ENCODE assay signal across 14 cellular contexts in genomic region chr21:45517249-45518065, GRCh38. TPM values are rescaled to one million over a fixed set of nuclear protein-coding genes. Genes with fewer than 3 reads are reported as not detected.
DNase-seq lines count a peak whose midpoint lies in the region; ATAC-seq and TF ChIP-seq lines count a peak whose summit lies in the region.
"Had no signal": no experiment of that assay in that cellular context is flagged by ENCODE, and none has a peak within 500 bp of the region (broad histone marks: within the 10 kb centered on the region; RNA-seq: fewer than 3 reads in every experiment).

No MANE protein-coding gene starts in this region.

- no peak overlapping the region for H3K27ac ChIP-seq in RWPE2 (ENCODE audit: poor library complexity, severe bottlenecking)

- TF ChIP-seq CTCF in RWPE2 (IDR thresholded peaks at IDR 0.05; ENCODE audit: poor library complexity, severe bottlenecking) = no peak
- TF ChIP-seq CTCF in epithelial cell of esophagus (IDR thresholded peaks at IDR 0.05; ENCODE audit: insufficient read depth, low read depth, low read length, missing control alignments) = no peak

- H3K27me3 ChIP-seq in RWPE2 (ENCODE audit: insufficient read depth, poor library complexity, severe bottlenecking) = no peaks in the 10 kb centered on the region

- CTCF ChIA-PET in activated CD8-positive, alpha-beta memory T cell treated with anti-CD3 and anti-CD28 coated beads, Interleukin-2, amount 10 ng/mL, durations not matched to agents 7 days and 5 days (lab: Charles Lee) = interaction anchor here (1.2 kb wide), 1 partner anchor 34 kb away, joined by 6 read pairs; no protein-coding TSS in a partner anchor

- peaks cover 52% of the 10 kb centered on the region for H3K36me3 Mint-ChIP-seq in activated CD8-positive, alpha-beta memory T cell treated with anti-CD3 and anti-CD28 coated beads, Interleukin-2, amount 10 ng/mL, durations not matched to agents 7 days and 5 days
- peaks cover 58% of the 10 kb centered on the region for H3K36me3 Mint-ChIP-seq in stimulated activated effector memory CD8-positive, alpha-beta T cell treated with anti-CD3 and anti-CD28 coated beads, Interleukin-12 subunit alpha, Interleukin-12 subunit beta, amount 100 ng/mL, for 72 hours

- H3K4me1 Mint-ChIP-seq in activated CD8-positive, alpha-beta memory T cell treated with anti-CD3 and anti-CD28 coated beads, Interleukin-2, amount 10 ng/mL, durations not matched to agents 7 days and 5 days = peaks cover 25% of the 10 kb centered on the region
- peaks cover 18% of the 10 kb centered on the region for H3K4me1 Mint-ChIP-seq in stimulated activated effector memory CD8-positive, alpha-beta T cell treated with anti-CD3 and anti-CD28 coated beads, Interleukin-12 subunit alpha, Interleukin-12 subunit beta, amount 100 ng/mL, for 72 hours
- H3K4me1 Mint-ChIP-seq: brain had no signal

- peaks cover 48% of the 10 kb centered on the region for H3K36me3 ChIP-seq in RWPE2 (ENCODE audit: low read depth)

- peak overlapping the region; percentile 93 for H3K27ac Mint-ChIP-seq in activated CD8-positive, alpha-beta memory T cell treated with anti-CD3 and anti-CD28 coated beads, Interleukin-2, amount 10 ng/mL, durations not matched to agents 7 days and 5 days
- peak overlapping the region; percentile 58 for H3K27ac Mint-ChIP-seq in stimulated activated effector memory CD8-positive, alpha-beta T cell treated with anti-CD3 and anti-CD28 coated beads, Interleukin-12 subunit alpha, Interleukin-12 subunit beta, amount 100 ng/mL, for 72 hours
- H3K27ac Mint-ChIP-seq: brain had no signal

- ATAC-seq in activated CD8-positive, alpha-beta memory T cell treated with anti-CD3 and anti-CD28 coated beads, Interleukin-2, amount 10 ng/mL, durations not matched to agents 7 days and 5 days = peak; percentile 68
- ATAC-seq in RWPE2 (ENCODE audit: low read depth) = no peak
- ATAC-seq in stimulated activated effector memory CD8-positive, alpha-beta T cell treated with anti-CD3 and anti-CD28 coated beads, Interleukin-12 subunit alpha, Interleukin-12 subunit beta, amount 100 ng/mL, for 72 hours = peak; percentile 68
- ATAC-seq in HG02798 (IDR thresholded peaks at IDR 0.05; ENCODE audit: poor library complexity, unreplicated experiment) = no peak

- peaks cover 29% of the 10 kb centered on the region for H3K9me3 Mint-ChIP-seq in activated CD8-positive, alpha-beta memory T cell treated with anti-CD3 and anti-CD28 coated beads, Interleukin-2, amount 10 ng/mL, durations not matched to agents 7 days and 5 days (ENCODE audit: low read depth)
- H3K9me3 Mint-ChIP-seq in stimulated activated effector memory CD8-positive, alpha-beta T cell treated with anti-CD3 and anti-CD28 coated beads, Interleukin-12 subunit alpha, Interleukin-12 subunit beta, amount 100 ng/mL, for 72 hours = peaks cover 20% of the 10 kb centered on the region

- H3K9me3 ChIP-seq in RWPE2 (ENCODE audit: severe bottlenecking) = peaks cover 15% of the 10 kb centered on the region
- H3K9me3 ChIP-seq: HAP-1 had no signal

- H3K4me3 Mint-ChIP-seq in activated CD8-positive, alpha-beta memory T cell treated with anti-CD3 and anti-CD28 coated beads, Interleukin-2, amount 10 ng/mL, durations not matched to agents 7 days and 5 days = peak overlapping the region; percentile 37
- H3K4me3 Mint-ChIP-seq in stimulated activated effector memory CD8-positive, alpha-beta T cell treated with anti-CD3 and anti-CD28 coated beads, Interleukin-12 subunit alpha, Interleukin-12 subunit beta, amount 100 ng/mL, for 72 hours = peak overlapping the region; percentile 45
- H3K4me3 Mint-ChIP-seq: brain had no signal

- H3K4me1 ChIP-seq in RWPE2 (ENCODE audit: insufficient read depth, poor library complexity, severe bottlenecking) = peaks cover 3% of the 10 kb centered on the region
- H3K4me1 ChIP-seq: HAP-1 had no signal

- DNase-seq in activated CD8-positive, alpha-beta memory T cell treated with anti-CD3 and anti-CD28 coated beads, Interleukin-2, amount 10 ng/mL, durations not matched to agents 7 days and 5 days = peak; percentile 74
- DNase-seq in activated CD8-positive, alpha-beta memory T cell treated with anti-CD3 and anti-CD28 coated beads, Interleukin-2, amount 50 U/mL, for 4 hours = no peak
- peak; percentile 49 for DNase-seq in RWPE2 (ENCODE audit: low spot score)
- peak; percentile 18 for DNase-seq in epithelial cell of esophagus (ENCODE audit: low read depth)
- DNase-seq in stimulated activated effector memory CD8-positive, alpha-beta T cell treated with anti-CD3 and anti-CD28 coated beads, Interleukin-12 subunit alpha, Interleukin-12 subunit beta, amount 100 ng/mL, for 72 hours (ENCODE audit: low spot score in 2 of 2) = no peak
- no peak for DNase-seq in stimulated activated CD4-positive, alpha-beta T cell treated with anti-CD3 and anti-CD28 coated beads, Interleukin-1b, Interleukin-23, amount 100 ng/mL, for 48 hours
- DNase-seq in nucleus accumbens (lab: John Stamatoyannopoulos, UW) = no peak
- DNase-seq: activated CD4-positive, alpha-beta T cell treated with anti-CD3 and anti-CD28 coated beads for 48 hours; foreskin melanocyte; GDM1; NCI-H146 had no signal

- H3K4me3 ChIP-seq in RWPE2 (ENCODE audit: severe bottlenecking) (no peak overlapping the region), epithelial cell of esophagus (ENCODE audit: low read length) (no peak overlapping the region)
- H3K4me3 ChIP-seq: HAP-1 had no signal

- no peaks in the 10 kb centered on the region for H3K27me3 Mint-ChIP-seq in activated CD8-positive, alpha-beta memory T cell treated with anti-CD3 and anti-CD28 coated beads, Interleukin-2, amount 10 ng/mL, durations not matched to agents 7 days and 5 days
- H3K27me3 Mint-ChIP-seq: brain had no signal

RNA-seq across cellular contexts. Expression of gene SLC19A1, which starts 24.8 kb away (rescaled TPM):
- total RNA-seq in activated CD8-positive, alpha-beta memory T cell treated with anti-CD3 and anti-CD28 coated beads, Interleukin-2, amount 10 ng/mL, durations not matched to agents 7 days and 5 days = 10 to 100 TPM; 53.2 to 60.2 TPM

Comparison
In these comparisons a context has a peak if more than half of its experiments do, and no peak if none do; other contexts are left out.
1. DNase-seq: peak in activated CD8-positive, alpha-beta memory T cell treated with anti-CD3 and anti-CD28 coated beads, Interleukin-2, amount 10 ng/mL, durations not matched to agents 7 days and 5 days (single experiment), RWPE2 (single experiment) and epithelial cell of esophagus (single experiment); none in activated CD8-positive, alpha-beta memory T cell treated with anti-CD3 and anti-CD28 coated beads, Interleukin-2, amount 50 U/mL, for 4 hours (single experiment), stimulated activated effector memory CD8-positive, alpha-beta T cell treated with anti-CD3 and anti-CD28 coated beads, Interleukin-12 subunit alpha, Interleukin-12 subunit beta, amount 100 ng/mL, for 72 hours (0 of 2), stimulated activated CD4-positive, alpha-beta T cell treated with anti-CD3 and anti-CD28 coated beads, Interleukin-1b, Interleukin-23, amount 100 ng/mL, for 48 hours (single experiment) and nucleus accumbens (0 of 56).
2. ATAC-seq: peak in activated CD8-positive, alpha-beta memory T cell treated with anti-CD3 and anti-CD28 coated beads, Interleukin-2, amount 10 ng/mL, durations not matched to agents 7 days and 5 days (single experiment) and stimulated activated effector memory CD8-positive, alpha-beta T cell treated with anti-CD3 and anti-CD28 coated beads, Interleukin-12 subunit alpha, Interleukin-12 subunit beta, amount 100 ng/mL, for 72 hours (single experiment); none in RWPE2 (single experiment) and HG02798 (single experiment).